ENCODE assay signal across 8 cellular contexts in genomic region chr2:18178736-18179349, GRCh38.
A peak's percentile ranks its signal among the peaks of the same experiment; 100 is the strongest.
DNase-seq lines count a peak whose midpoint lies in the region; ATAC-seq and TF ChIP-seq lines count a peak whose summit lies in the region.

No MANE protein-coding gene starts in this region.

- no peak overlapping the region for H3K27ac ChIP-seq in mesenchymal stem cell (ENCODE audit: low read length, poor library complexity, severe bottlenecking)

- H2BK12ac ChIP-seq in mesenchymal stem cell (ENCODE audit: low read length in 2 of 2), result no peak overlapping the region

- no peak overlapping the region for H4K91ac ChIP-seq in mesenchymal stem cell (ENCODE audit: low read length)

- H3K4me3 ChIP-seq in mesenchymal stem cell (ENCODE audit: insufficient read depth in 1 of 2, low read depth in 1 of 2, low read length in 2 of 2), result no peak overlapping the region

- no peak overlapping the region for H2BK5ac ChIP-seq in mesenchymal stem cell (ENCODE audit: low read depth, low read length, poor library complexity, severe bottlenecking)

- no peaks in the 10 kb centered on the region for H3K4me1 ChIP-seq in mesenchymal stem cell (ENCODE audit: control insufficient read depth, insufficient read depth, low read depth, low read length)

- TF ChIP-seq EP300 in Ishikawa (IDR thresholded peaks at IDR 0.05; ENCODE audit: borderline replicate concordance), result no peak

- H3K9ac ChIP-seq in mesenchymal stem cell (ENCODE audit: low read length), result no peak overlapping the region

- H3K4me2 ChIP-seq in mesenchymal stem cell (ENCODE audit: low read length, poor library complexity, severe bottlenecking), result no peak overlapping the region

- H3K36me3 ChIP-seq in mesenchymal stem cell (ENCODE audit: control insufficient read depth in 1 of 2, insufficient read depth in 2 of 2, low read depth in 1 of 2, low read length in 2 of 2), result no peaks in the 10 kb centered on the region

- no peak overlapping the region for H2BK120ac ChIP-seq in mesenchymal stem cell (ENCODE audit: low read depth, low read length)

- no peaks in the 10 kb centered on the region for H3K9me3 ChIP-seq in mesenchymal stem cell (ENCODE audit: control insufficient read depth, low read length)

- no peak overlapping the region for H2AK5ac ChIP-seq in mesenchymal stem cell (ENCODE audit: low read length, severe bottlenecking)

- H3K79me1 ChIP-seq in mesenchymal stem cell (replicated peaks; ENCODE audit: low read length, poor library complexity, severe bottlenecking), result no peaks in the 10 kb centered on the region

- ATAC-seq in GM21825 (IDR thresholded peaks at IDR 0.05; ENCODE audit: unreplicated experiment), result peak; percentile 93

- no peak overlapping the region for H4K8ac ChIP-seq in mesenchymal stem cell (ENCODE audit: low read length)

- H3K23ac ChIP-seq in mesenchymal stem cell (ENCODE audit: low read length in 2 of 2), result no peak overlapping the region

- TF ChIP-seq RAD21 in Ishikawa (IDR thresholded peaks at IDR 0.05; ENCODE audit: low read depth), result peak; percentile 64

- H3K18ac ChIP-seq in mesenchymal stem cell (ENCODE audit: low read depth in 1 of 2, low read length in 2 of 2), result no peak overlapping the region

- 36% methylated on average over 1 of the region's 1 CpG for WGBS in mesenchymal stem cell

- H2BK15ac ChIP-seq in mesenchymal stem cell (ENCODE audit: low read depth, poor library complexity, severe bottlenecking), result no peak overlapping the region

- H3K27me3 ChIP-seq in mesenchymal stem cell (ENCODE audit: control insufficient read depth in 1 of 2, insufficient read depth in 1 of 2, low read length in 2 of 2), result peaks cover 0 to 27% of the 10 kb centered on the region in 2 experiments

- no peak overlapping the region for H3K4ac ChIP-seq in mesenchymal stem cell (ENCODE audit: low read depth in 1 of 2, low read length in 2 of 2)

- DNase-seq in A172 (ENCODE audit: low spot score), result peak; percentile 56
- DNase-seq in ELR (ENCODE audit: low read depth), result peak; percentile 45
- DNase-seq in RPMI7951 (ENCODE audit: low read depth), result peak; percentile 67
- DNase-seq in effector CD4-positive, alpha-beta T cell, result peak; percentile 11
- peak; percentile 66 for DNase-seq in mesenchymal stem cell
- no peak for DNase-seq in cerebellar nuclear complex (lab: John Stamatoyannopoulos, UW)

- H2AFZ ChIP-seq in mesenchymal stem cell (ENCODE audit: low read depth, low read length), result no peak overlapping the region

- no peak overlapping the region for H3K14ac ChIP-seq in mesenchymal stem cell (ENCODE audit: low read length in 2 of 2)

TF ChIP-seq in Ishikawa, 13 proteins besides CTCF, POLR2A, EP300 and RAD21:
- TF ChIP-seq ZBTB7A (IDR thresholded peaks at IDR 0.05; ENCODE audit: low read depth) (no peak), YY1 (IDR thresholded peaks at IDR 0.05; ENCODE audit: low read depth) (no peak), USF1 (IDR thresholded peaks at IDR 0.05) (no peak), EGR1 (IDR thresholded peaks at IDR 0.05) (no peak), NFIC (IDR thresholded peaks at IDR 0.05) (no peak), CEBPB (IDR thresholded peaks at IDR 0.05) (no peak), MAX (IDR thresholded peaks at IDR 0.05) (no peak), CREB1 (IDR thresholded peaks at IDR 0.05; ENCODE audit: low read depth) (no peak), TCF12 (IDR thresholded peaks at IDR 0.05; ENCODE audit: low read depth) (no peak)

Comparison
In these comparisons a context has a peak if more than half of its experiments do, and no peak if none do; other contexts are left out.
1. DNase-seq: peak in A172 (single experiment), ELR (single experiment), RPMI7951 (single experiment), effector CD4-positive, alpha-beta T cell (single experiment) and mesenchymal stem cell (single experiment); none in cerebellar nuclear complex (0 of 2).